ENCODE assay signal across 1 cellular context in the genomic region with DNA sequence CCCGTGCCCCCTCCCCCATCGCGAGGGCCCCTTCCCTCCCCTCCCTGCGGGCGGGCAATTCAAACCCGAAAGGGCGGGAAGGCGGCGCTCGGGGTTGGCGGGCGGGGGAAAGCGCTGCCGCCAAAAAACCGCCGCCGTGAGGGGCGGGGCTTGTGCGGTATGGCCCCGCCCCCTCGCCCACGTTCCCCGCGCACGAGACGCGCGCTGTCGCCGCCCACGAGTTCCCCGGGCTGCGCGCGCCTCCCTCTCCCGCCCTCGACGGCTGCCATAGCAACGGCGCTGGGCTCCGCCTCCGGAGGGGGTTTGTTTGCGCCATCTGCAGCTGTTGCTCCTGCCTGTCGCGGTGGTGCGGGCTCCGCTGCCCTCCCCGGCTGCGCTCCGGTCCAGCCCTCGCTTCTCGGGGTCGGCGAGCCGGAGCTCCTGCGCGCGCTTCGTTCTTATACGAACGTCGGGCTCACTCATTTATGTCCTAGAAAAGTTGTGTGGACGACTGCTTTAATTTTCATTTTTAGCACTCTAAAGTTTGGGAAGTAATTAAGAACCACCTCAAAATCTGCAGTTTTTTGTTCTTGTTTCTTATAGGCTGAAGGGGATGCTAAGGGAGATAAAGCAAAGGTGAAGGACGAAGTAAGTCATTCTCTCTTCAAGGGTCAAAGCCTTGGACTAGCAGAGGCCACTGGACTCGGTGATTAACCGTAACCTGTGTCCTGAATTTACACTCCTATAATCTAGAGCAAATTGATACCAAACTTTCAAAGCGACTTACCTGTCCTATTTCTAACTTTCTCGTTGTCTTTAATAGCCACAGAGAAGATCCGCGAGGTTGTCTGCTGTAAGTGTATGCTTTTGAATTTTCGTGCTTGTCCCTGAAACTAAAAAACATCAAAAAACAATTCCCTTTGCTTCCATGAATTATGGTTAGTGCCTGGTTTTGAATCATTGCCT.
TF ChIP-seq lines count a peak whose summit lies in the region.

No MANE protein-coding gene starts in this region.

TF ChIP-seq in HepG2, 621 proteins besides CTCF, POLR2A, EP300 and RAD21 (continued from another document and continues in another):
- TF ChIP-seq, protein P1, sequence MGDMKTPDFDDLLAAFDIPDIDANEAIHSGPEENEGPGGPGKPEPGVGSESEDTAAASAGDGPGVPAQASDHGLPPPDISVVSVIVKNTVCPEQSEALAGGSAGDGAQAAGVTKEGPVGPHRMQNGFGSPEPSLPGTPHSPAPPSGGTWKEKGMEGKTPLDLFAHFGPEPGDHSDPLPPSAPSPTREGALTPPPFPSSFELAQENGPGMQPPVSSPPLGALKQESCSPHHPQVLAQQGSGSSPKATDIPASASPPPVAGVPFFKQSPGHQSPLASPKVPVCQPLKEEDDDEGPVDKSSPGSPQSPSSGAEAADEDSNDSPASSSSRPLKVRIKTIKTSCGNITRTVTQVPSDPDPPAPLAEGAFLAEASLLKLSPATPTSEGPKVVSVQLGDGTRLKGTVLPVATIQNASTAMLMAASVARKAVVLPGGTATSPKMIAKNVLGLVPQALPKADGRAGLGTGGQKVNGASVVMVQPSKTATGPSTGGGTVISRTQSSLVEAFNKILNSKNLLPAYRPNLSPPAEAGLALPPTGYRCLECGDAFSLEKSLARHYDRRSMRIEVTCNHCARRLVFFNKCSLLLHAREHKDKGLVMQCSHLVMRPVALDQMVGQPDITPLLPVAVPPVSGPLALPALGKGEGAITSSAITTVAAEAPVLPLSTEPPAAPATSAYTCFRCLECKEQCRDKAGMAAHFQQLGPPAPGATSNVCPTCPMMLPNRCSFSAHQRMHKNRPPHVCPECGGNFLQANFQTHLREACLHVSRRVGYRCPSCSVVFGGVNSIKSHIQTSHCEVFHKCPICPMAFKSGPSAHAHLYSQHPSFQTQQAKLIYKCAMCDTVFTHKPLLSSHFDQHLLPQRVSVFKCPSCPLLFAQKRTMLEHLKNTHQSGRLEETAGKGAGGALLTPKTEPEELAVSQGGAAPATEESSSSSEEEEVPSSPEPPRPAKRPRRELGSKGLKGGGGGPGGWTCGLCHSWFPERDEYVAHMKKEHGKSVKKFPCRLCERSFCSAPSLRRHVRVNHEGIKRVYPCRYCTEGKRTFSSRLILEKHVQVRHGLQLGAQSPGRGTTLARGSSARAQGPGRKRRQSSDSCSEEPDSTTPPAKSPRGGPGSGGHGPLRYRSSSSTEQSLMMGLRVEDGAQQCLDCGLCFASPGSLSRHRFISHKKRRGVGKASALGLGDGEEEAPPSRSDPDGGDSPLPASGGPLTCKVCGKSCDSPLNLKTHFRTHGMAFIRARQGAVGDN (CRISPR knock-in tag; IDR thresholded peaks at IDR 0.05), result peak; percentile 79
- TF ChIP-seq ZNF225 (CRISPR knock-in tag; IDR thresholded peaks at IDR 0.05) (no peak), ZNF234 (CRISPR knock-in tag; conservative IDR thresholded peaks at IDR 0.05) (no peak), SP1 (IDR thresholded peaks at IDR 0.05) (no peak), SP1 (CRISPR knock-in tag; IDR thresholded peaks at IDR 0.05) (peak; percentile 85; the same call in 1 of the 2 replicates), ZNF547 (CRISPR knock-in tag; IDR thresholded peaks at IDR 0.05) (peak; percentile 64; the same call in 1 of the 2 replicates), ZNF615 (CRISPR knock-in tag; IDR thresholded peaks at IDR 0.05; ENCODE audit: borderline replicate concordance) (no peak), ISL2 (CRISPR knock-in tag; IDR thresholded peaks at IDR 0.05) (no peak; the same call in 1 of the 2 replicates), ZNF367 (CRISPR knock-in tag; IDR thresholded peaks at IDR 0.05; ENCODE audit: borderline replicate concordance) (no peak), ZNF619 (CRISPR knock-in tag; IDR thresholded peaks at IDR 0.05) (no peak), NONO (IDR thresholded peaks at IDR 0.05) (no peak), NONO (CRISPR knock-in tag; conservative IDR thresholded peaks at IDR 0.05) (peak; percentile 24; the same call in 1 of the 2 replicates), MED13 (CRISPR knock-in tag; IDR thresholded peaks at IDR 0.05) (0 out of 2 replicates have a peak, but pooled peaks have one; percentile 38), CREM (IDR thresholded peaks at IDR 0.05) (no peak), CREM (CRISPR knock-in tag; IDR thresholded peaks at IDR 0.05) (no peak), ZBTB3 (CRISPR knock-in tag; IDR thresholded peaks at IDR 0.05; ENCODE audit: borderline replicate concordance, low read depth) (no peak; the same call in 1 of the 2 replicates), TCF7 (IDR thresholded peaks at IDR 0.05; ENCODE audit: low read depth) (no peak), ZFP36L1 (CRISPR knock-in tag; IDR thresholded peaks at IDR 0.05) (no peak), TMF1 (CRISPR knock-in tag; IDR thresholded peaks at IDR 0.05; ENCODE audit: low read depth) (peak; percentile 72; the same call in 1 of the 2 replicates), THYN1 (CRISPR knock-in tag; IDR thresholded peaks at IDR 0.05; ENCODE audit: borderline replicate concordance, low read depth) (0 out of 2 replicates have a peak, but pooled peaks have one; percentile 18), CAMTA2 (CRISPR knock-in tag; IDR thresholded peaks at IDR 0.05; ENCODE audit: borderline replicate concordance) (no peak), ZNF7 (CRISPR knock-in tag; IDR thresholded peaks at IDR 0.05) (no peak), TSC22D2 (CRISPR knock-in tag; IDR thresholded peaks at IDR 0.05; ENCODE audit: borderline replicate concordance) (no peak), ZNF326 (CRISPR knock-in tag; IDR thresholded peaks at IDR 0.05; ENCODE audit: borderline replicate concordance) (no peak), PHF21A (CRISPR knock-in tag; IDR thresholded peaks at IDR 0.05) (peak; percentile 19; the same call in 1 of the 2 replicates), MTA1 (CRISPR knock-in tag; IDR thresholded peaks at IDR 0.05; ENCODE audit: borderline replicate concordance) (no peak), ONECUT2 (CRISPR knock-in tag; IDR thresholded peaks at IDR 0.05) (no peak), SMARCC2 (IDR thresholded peaks at IDR 0.05) (no peak)
- TF ChIP-seq, protein P2, sequence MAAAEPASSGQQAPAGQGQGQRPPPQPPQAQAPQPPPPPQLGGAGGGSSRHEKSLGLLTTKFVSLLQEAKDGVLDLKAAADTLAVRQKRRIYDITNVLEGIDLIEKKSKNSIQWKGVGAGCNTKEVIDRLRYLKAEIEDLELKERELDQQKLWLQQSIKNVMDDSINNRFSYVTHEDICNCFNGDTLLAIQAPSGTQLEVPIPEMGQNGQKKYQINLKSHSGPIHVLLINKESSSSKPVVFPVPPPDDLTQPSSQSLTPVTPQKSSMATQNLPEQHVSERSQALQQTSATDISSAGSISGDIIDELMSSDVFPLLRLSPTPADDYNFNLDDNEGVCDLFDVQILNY (CRISPR knock-in tag; conservative IDR thresholded peaks at IDR 0.05), result peak; percentile 88
- TF ChIP-seq, protein P3, sequence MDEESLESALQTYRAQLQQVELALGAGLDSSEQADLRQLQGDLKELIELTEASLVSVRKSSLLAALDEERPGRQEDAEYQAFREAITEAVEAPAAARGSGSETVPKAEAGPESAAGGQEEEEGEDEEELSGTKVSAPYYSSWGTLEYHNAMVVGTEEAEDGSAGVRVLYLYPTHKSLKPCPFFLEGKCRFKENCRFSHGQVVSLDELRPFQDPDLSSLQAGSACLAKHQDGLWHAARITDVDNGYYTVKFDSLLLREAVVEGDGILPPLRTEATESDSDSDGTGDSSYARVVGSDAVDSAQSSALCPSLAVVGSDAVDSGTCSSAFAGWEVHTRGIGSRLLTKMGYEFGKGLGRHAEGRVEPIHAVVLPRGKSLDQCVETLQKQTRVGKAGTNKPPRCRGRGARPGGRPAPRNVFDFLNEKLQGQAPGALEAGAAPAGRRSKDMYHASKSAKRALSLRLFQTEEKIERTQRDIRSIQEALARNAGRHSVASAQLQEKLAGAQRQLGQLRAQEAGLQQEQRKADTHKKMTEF (CRISPR knock-in tag; IDR thresholded peaks at IDR 0.05), result peak; percentile 68; the same call in 1 of the 2 replicates
- TF ChIP-seq, protein P4, sequence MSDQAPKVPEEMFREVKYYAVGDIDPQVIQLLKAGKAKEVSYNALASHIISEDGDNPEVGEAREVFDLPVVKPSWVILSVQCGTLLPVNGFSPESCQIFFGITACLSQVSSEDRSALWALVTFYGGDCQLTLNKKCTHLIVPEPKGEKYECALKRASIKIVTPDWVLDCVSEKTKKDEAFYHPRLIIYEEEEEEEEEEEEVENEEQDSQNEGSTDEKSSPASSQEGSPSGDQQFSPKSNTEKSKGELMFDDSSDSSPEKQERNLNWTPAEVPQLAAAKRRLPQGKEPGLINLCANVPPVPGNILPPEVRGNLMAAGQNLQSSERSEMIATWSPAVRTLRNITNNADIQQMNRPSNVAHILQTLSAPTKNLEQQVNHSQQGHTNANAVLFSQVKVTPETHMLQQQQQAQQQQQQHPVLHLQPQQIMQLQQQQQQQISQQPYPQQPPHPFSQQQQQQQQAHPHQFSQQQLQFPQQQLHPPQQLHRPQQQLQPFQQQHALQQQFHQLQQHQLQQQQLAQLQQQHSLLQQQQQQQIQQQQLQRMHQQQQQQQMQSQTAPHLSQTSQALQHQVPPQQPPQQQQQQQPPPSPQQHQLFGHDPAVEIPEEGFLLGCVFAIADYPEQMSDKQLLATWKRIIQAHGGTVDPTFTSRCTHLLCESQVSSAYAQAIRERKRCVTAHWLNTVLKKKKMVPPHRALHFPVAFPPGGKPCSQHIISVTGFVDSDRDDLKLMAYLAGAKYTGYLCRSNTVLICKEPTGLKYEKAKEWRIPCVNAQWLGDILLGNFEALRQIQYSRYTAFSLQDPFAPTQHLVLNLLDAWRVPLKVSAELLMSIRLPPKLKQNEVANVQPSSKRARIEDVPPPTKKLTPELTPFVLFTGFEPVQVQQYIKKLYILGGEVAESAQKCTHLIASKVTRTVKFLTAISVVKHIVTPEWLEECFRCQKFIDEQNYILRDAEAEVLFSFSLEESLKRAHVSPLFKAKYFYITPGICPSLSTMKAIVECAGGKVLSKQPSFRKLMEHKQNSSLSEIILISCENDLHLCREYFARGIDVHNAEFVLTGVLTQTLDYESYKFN (CRISPR knock-in tag; conservative IDR thresholded peaks at IDR 0.05), result 0 out of 2 replicates have a peak, but pooled peaks have one; percentile 34
- TF ChIP-seq, protein P5, sequence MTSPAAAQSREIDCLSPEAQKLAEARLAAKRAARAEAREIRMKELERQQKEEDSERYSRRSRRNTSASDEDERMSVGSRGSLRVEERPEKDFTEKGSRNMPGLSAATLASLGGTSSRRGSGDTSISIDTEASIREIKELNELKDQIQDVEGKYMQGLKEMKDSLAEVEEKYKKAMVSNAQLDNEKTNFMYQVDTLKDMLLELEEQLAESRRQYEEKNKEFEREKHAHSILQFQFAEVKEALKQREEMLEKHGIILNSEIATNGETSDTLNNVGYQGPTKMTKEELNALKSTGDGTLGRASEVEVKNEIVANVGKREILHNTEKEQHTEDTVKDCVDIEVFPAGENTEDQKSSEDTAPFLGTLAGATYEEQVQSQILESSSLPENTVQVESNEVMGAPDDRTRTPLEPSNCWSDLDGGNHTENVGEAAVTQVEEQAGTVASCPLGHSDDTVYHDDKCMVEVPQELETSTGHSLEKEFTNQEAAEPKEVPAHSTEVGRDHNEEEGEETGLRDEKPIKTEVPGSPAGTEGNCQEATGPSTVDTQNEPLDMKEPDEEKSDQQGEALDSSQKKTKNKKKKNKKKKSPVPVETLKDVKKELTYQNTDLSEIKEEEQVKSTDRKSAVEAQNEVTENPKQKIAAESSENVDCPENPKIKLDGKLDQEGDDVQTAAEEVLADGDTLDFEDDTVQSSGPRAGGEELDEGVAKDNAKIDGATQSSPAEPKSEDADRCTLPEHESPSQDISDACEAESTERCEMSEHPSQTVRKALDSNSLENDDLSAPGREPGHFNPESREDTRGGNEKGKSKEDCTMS (CRISPR knock-in tag; conservative IDR thresholded peaks at IDR 0.05), result no peak
- TF ChIP-seq, protein P6, sequence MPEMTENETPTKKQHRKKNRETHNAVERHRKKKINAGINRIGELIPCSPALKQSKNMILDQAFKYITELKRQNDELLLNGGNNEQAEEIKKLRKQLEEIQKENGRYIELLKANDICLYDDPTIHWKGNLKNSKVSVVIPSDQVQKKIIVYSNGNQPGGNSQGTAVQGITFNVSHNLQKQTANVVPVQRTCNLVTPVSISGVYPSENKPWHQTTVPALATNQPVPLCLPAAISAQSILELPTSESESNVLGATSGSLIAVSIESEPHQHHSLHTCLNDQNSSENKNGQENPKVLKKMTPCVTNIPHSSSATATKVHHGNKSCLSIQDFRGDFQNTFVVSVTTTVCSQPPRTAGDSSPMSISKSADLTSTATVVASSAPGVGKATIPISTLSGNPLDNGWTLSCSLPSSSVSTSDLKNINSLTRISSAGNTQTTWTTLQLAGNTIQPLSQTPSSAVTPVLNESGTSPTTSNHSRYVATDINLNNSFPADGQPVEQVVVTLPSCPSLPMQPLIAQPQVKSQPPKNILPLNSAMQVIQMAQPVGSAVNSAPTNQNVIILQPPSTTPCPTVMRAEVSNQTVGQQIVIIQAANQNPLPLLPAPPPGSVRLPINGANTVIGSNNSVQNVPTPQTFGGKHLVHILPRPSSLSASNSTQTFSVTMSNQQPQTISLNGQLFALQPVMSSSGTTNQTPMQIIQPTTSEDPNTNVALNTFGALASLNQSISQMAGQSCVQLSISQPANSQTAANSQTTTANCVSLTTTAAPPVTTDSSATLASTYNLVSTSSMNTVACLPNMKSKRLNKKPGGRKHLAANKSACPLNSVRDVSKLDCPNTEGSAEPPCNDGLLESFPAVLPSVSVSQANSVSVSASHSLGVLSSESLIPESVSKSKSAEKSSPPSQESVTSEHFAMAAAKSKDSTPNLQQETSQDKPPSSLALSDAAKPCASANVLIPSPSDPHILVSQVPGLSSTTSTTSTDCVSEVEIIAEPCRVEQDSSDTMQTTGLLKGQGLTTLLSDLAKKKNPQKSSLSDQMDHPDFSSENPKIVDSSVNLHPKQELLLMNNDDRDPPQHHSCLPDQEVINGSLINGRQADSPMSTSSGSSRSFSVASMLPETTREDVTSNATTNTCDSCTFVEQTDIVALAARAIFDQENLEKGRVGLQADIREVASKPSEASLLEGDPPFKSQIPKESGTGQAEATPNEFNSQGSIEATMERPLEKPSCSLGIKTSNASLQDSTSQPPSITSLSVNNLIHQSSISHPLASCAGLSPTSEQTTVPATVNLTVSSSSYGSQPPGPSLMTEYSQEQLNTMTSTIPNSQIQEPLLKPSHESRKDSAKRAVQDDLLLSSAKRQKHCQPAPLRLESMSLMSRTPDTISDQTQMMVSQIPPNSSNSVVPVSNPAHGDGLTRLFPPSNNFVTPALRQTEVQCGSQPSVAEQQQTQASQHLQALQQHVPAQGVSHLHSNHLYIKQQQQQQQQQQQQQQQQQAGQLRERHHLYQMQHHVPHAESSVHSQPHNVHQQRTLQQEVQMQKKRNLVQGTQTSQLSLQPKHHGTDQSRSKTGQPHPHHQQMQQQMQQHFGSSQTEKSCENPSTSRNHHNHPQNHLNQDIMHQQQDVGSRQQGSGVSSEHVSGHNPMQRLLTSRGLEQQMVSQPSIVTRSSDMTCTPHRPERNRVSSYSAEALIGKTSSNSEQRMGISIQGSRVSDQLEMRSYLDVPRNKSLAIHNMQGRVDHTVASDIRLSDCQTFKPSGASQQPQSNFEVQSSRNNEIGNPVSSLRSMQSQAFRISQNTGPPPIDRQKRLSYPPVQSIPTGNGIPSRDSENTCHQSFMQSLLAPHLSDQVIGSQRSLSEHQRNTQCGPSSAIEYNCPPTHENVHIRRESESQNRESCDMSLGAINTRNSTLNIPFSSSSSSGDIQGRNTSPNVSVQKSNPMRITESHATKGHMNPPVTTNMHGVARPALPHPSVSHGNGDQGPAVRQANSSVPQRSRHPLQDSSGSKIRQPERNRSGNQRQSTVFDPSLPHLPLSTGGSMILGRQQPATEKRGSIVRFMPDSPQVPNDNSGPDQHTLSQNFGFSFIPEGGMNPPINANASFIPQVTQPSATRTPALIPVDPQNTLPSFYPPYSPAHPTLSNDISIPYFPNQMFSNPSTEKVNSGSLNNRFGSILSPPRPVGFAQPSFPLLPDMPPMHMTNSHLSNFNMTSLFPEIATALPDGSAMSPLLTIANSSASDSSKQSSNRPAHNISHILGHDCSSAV (CRISPR knock-in tag; IDR thresholded peaks at IDR 0.05; ENCODE audit: borderline replicate concordance), result no peak
